ENCODE assay signal across 23 cellular contexts in genomic region chr12:89831696-89832095, GRCh38.
"Had no signal": no experiment of that assay in that cellular context is flagged by ENCODE, and none has a peak within 500 bp of the region (broad histone marks: within the 10 kb centered on the region; RNA-seq: fewer than 3 reads in every experiment).

No MANE protein-coding gene starts in this region.

- DNase-seq: cortex of kidney; effector memory CD8-positive, alpha-beta T cell; gastrocnemius medialis; head of caudate nucleus; left cardiac atrium; left ventricle myocardium inferior; lower lobe of right lung; natural killer cell; pancreas; right lobe of liver; small intestine; stimulated activated CD4-positive, alpha-beta T cell treated with anti-CD3 and anti-CD28 coated beads, Interleukin-15, amount 100 ng/mL, for 24 hours; stimulated activated CD4-positive, alpha-beta T cell treated with anti-CD3 and anti-CD28 coated beads, Interleukin-2, amount 100 ng/mL, for 48 hours; stimulated activated CD8-positive, alpha-beta memory T cell treated with anti-CD3 and anti-CD28 coated beads, Interleukin-4, amount 100 ng/mL, for 48 hours; stimulated activated naive CD4-positive, alpha-beta T cell; stimulated activated naive CD8-positive, alpha-beta T cell treated with anti-CD3 and anti-CD28 coated beads, Interleukin-15, amount 100 ng/mL, for 72 hours; transverse colon; upper lobe of right lung; uterus had no signal

- H3K36me3 ChIP-seq: gastrocnemius medialis, left ventricle myocardium inferior, lower lobe of right lung, neutrophil, pancreas, right lobe of liver, suprapubic skin, transverse colon, upper lobe of right lung, uterus had no signal

- H3K9me3 ChIP-seq: gastrocnemius medialis, left ventricle myocardium inferior, lower lobe of right lung, neutrophil, pancreas, right lobe of liver, suprapubic skin, transverse colon, upper lobe of right lung, uterus had no signal

- H3K4me1 ChIP-seq: gastrocnemius medialis, left ventricle myocardium inferior, lower lobe of right lung, pancreas, right lobe of liver, suprapubic skin, transverse colon, upper lobe of right lung had no signal

- H3K27me3 ChIP-seq: gastrocnemius medialis, neutrophil, pancreas, right lobe of liver, suprapubic skin, transverse colon, upper lobe of right lung, uterus had no signal

- H3K27ac Mint-ChIP-seq: effector memory CD8-positive, alpha-beta T cell; natural killer cell; stimulated activated naive CD8-positive, alpha-beta T cell treated with anti-CD3 and anti-CD28 coated beads, Interleukin-15, amount 100 ng/mL, for 72 hours had no signal

- H3K27me3 Mint-ChIP-seq: stimulated activated naive CD8-positive, alpha-beta T cell treated with anti-CD3 and anti-CD28 coated beads, Interleukin-15, amount 100 ng/mL, for 72 hours had no signal

- H3K4me1 Mint-ChIP-seq: stimulated activated naive CD8-positive, alpha-beta T cell treated with anti-CD3 and anti-CD28 coated beads, Interleukin-15, amount 100 ng/mL, for 72 hours had no signal

- H3K9me3 Mint-ChIP-seq: effector memory CD8-positive, alpha-beta T cell; natural killer cell; neural crest cell had no signal

- H3K36me3 Mint-ChIP-seq: natural killer cell had no signal

- H3K4me3 ChIP-seq: gastrocnemius medialis, left ventricle myocardium inferior, lower lobe of right lung, pancreas, right lobe of liver, suprapubic skin, transverse colon, upper lobe of right lung, uterus had no signal

- ATAC-seq: effector memory CD8-positive, alpha-beta T cell; esophagus mucosa; gastrocnemius medialis; left cardiac atrium; lower lobe of right lung; natural killer cell; pancreas; right lobe of liver; stimulated activated naive CD8-positive, alpha-beta T cell treated with anti-CD3 and anti-CD28 coated beads, Interleukin-15, amount 100 ng/mL, for 72 hours; upper lobe of right lung had no signal

- H3K4me3 Mint-ChIP-seq: effector memory CD8-positive, alpha-beta T cell; natural killer cell; neural crest cell; stimulated activated naive CD8-positive, alpha-beta T cell treated with anti-CD3 and anti-CD28 coated beads, Interleukin-15, amount 100 ng/mL, for 72 hours had no signal

- H3K27ac ChIP-seq: gastrocnemius medialis, left ventricle myocardium inferior, lower lobe of right lung, neutrophil, pancreas, right lobe of liver, suprapubic skin, transverse colon, upper lobe of right lung, uterus had no signal
